18 cellular contexts compared by ENCODE assay signal in genomic region chr12:87120440-87120839, GRCh38.
DNase-seq lines count a peak whose midpoint lies in the region; ATAC-seq and TF ChIP-seq lines count a peak whose summit lies in the region.
"Had no signal": no experiment of that assay in that cellular context is flagged by ENCODE, and none has a peak within 500 bp of the region (broad histone marks: within the 10 kb centered on the region; RNA-seq: fewer than 3 reads in every experiment).

No MANE protein-coding gene starts in this region.

- H4K8ac ChIP-seq in IMR-90 (ENCODE audit: low read depth in 2 of 2, low read length in 2 of 2), result no peak overlapping the region

- dilution Hi-C loops in IMR-90 (cut with HindIII; ENCODE audit: low sequenced_read_pairs, unreplicated experiment), result no loop called here

- H3K4me1 Mint-ChIP-seq in GM23338, result peaks cover 12% of the 10 kb centered on the region; the same call in 2 of the 3 replicates
- H3K4me1 Mint-ChIP-seq: activated CD4-positive, alpha-beta T cell treated with anti-CD3 and anti-CD28 coated beads, Interleukin-2, amount 10 ng/mL, durations not matched to agents 7 days and 5 days had no signal

- no TSS peak for BruUV-seq in IMR-90 (replicated peaks; lab: Mats Ljungman, UMichigan)
- BruUV-seq in PC-3 (replicated peaks; lab: Mats Ljungman, UMichigan), result no TSS peak

- H4K91ac ChIP-seq in IMR-90 (ENCODE audit: insufficient read depth, low read depth, low read length), result no peak overlapping the region

- H3K9me3 Mint-ChIP-seq in GM23338, result peaks cover 15% of the 10 kb centered on the region

- no peak overlapping the region for H2BK20ac ChIP-seq in IMR-90 (ENCODE audit: low read depth, low read length)

- intact Hi-C loops in IMR-90 (cut with micrococcal nuclease), result no loop called here
- intact Hi-C loops in PC-3 (cut with micrococcal nuclease), result no loop called here
- intact Hi-C loops in right cardiac atrium (cut with DNase I), result no loop called here

- H3K9ac ChIP-seq in IMR-90 (ENCODE audit: low read depth, low read length) (no peak overlapping the region), PC-3 (ENCODE audit: low read length) (no peak overlapping the region)
- H3K9ac ChIP-seq: KMS-11 had no signal

- H3K36me3 ChIP-seq in IMR-90 (ENCODE audit: control insufficient read depth, insufficient read depth, low read length), result no peaks in the 10 kb centered on the region
- no peaks in the 10 kb centered on the region for H3K36me3 ChIP-seq in PC-3 (ENCODE audit: low read depth, low read length)
- no peaks in the 10 kb centered on the region; the same call in 1 of the 2 replicates for H3K36me3 ChIP-seq in GM23338 (ENCODE audit: insufficient read depth)
- no peaks in the 10 kb centered on the region for H3K36me3 ChIP-seq in Peyer's patch
- H3K36me3 ChIP-seq: esophagus muscularis mucosa had no signal

- H3K4me2 ChIP-seq in IMR-90 (ENCODE audit: low read depth, low read length), result no peak overlapping the region
- no peak overlapping the region for H3K4me2 ChIP-seq in PC-3 (ENCODE audit: low read length)
- H3K4me2 ChIP-seq in GM23338, result no peak overlapping the region
- H3K4me2 ChIP-seq: KMS-11 had no signal

- no peak overlapping the region for H3K18ac ChIP-seq in IMR-90 (ENCODE audit: low read depth, low read length)

- 0 out of 2 replicates have a peak, but pooled peaks cover 2% of the 10 kb centered on the region for H3K9me3 ChIP-seq in IMR-90 (ENCODE audit: control insufficient read depth, insufficient read depth, low read length)
- 0 out of 2 replicates have a peak, but pooled peaks cover 4% of the 10 kb centered on the region for H3K9me3 ChIP-seq in PC-3 (ENCODE audit: low read length)
- no peaks in the 10 kb centered on the region for H3K9me3 ChIP-seq in right cardiac atrium (ENCODE audit: control insufficient read depth, low read length)
- H3K9me3 ChIP-seq in Peyer's patch, result no peaks in the 10 kb centered on the region
- H3K9me3 ChIP-seq: esophagus muscularis mucosa had no signal

- WGBS in IMR-90 (ENCODE audit: extremely low coverage in 2 of 2, insufficient read length in 1 of 2), 2 experiments, result no CpG with 5 or more reads among the region's 3 CpGs
- WGBS in right cardiac atrium, result 48% methylated on average over 3 of the region's 3 CpGs

- CTCF ChIA-PET in IMR-90 (lab: Yijun Ruan, JAX) (no interaction called here), PC-3 (lab: Charles Lee) (no interaction called here)

- H2BK5ac ChIP-seq in IMR-90 (ENCODE audit: low read depth, low read length, poor library complexity, severe bottlenecking), result no peak overlapping the region

- peaks cover 18% of the 10 kb centered on the region; the same call in 2 of the 3 replicates for H3K36me3 Mint-ChIP-seq in GM23338 (ENCODE audit: low read depth)

- H3K79me1 ChIP-seq in IMR-90 (ENCODE audit: low read depth in 1 of 2, low read length in 2 of 2), result no peaks in the 10 kb centered on the region

- H3K27ac ChIP-seq in IMR-90 (ENCODE audit: insufficient read depth, low read length) (no peak overlapping the region), PC-3 (ENCODE audit: low read length) (no peak overlapping the region), right cardiac atrium (ENCODE audit: low read length) (no peak overlapping the region), GM23338 (ENCODE audit: low read depth) (no peak overlapping the region), Peyer's patch (no peak overlapping the region)
- H3K27ac ChIP-seq: C4-2B, esophagus muscularis mucosa, KMS-11 had no signal

- no peak for TF ChIP-seq RAD21 in IMR-90 (IDR thresholded peaks at IDR 0.05; ENCODE audit: low read length)

- DNase-seq in SIG-M5 treated with dmso at 0.1 percent for 504 hours (lab: John Stamatoyannopoulos, UW; ENCODE audit: unreplicated experiment), result peak; percentile 50
- DNase-seq in SIG-M5 (lab: John Stamatoyannopoulos, UW), result no peak
- DNase-seq in IMR-90, result peak; percentile 2
- peak; percentile 84 for DNase-seq in PC-3
- DNase-seq in right cardiac atrium, result no peak
- no peak for DNase-seq in GM23338 (ENCODE audit: low spot score)
- DNase-seq in epidermal melanocyte (ENCODE audit: insufficient read length, low spot score), result no peak
- no peak for DNase-seq in Peyer's patch
- DNase-seq: ACHN; activated CD4-positive, alpha-beta T cell treated with anti-CD3 and anti-CD28 coated beads, Interleukin-2, amount 10 ng/mL, durations not matched to agents 7 days and 5 days; activated CD8-positive, alpha-beta memory T cell treated with anti-CD3 and anti-CD28 coated beads, Interleukin-2, amount 50 U/mL, for 48 hours; activated effector memory CD4-positive, alpha-beta T cell treated with Interleukin-2 at 50 U/mL for 16 hours; NCI-H1092; NCI-H2171 treated with DMSO at 0.1 percent for 48 hours; SHP77 had no signal

- H3K4ac ChIP-seq in IMR-90 (ENCODE audit: low read depth, low read length), result no peak overlapping the region

- H3K9me2 ChIP-seq in PC-3 (replicated peaks; ENCODE audit: low read length) (no peaks in the 10 kb centered on the region), GM23338 (ENCODE audit: insufficient read depth) (no peaks in the 10 kb centered on the region; the same call in 1 of the 2 replicates)

- no peak overlapping the region for H2AFZ ChIP-seq in IMR-90 (replicated peaks; ENCODE audit: low read length, poor library complexity)
- H2AFZ ChIP-seq in PC-3 (ENCODE audit: low read length), result no peak overlapping the region
- no peak overlapping the region for H2AFZ ChIP-seq in GM23338

- in situ Hi-C loops in IMR-90 (cut with MboI; ENCODE audit: low sequenced_read_pairs), result no loop called here

- H3K23ac ChIP-seq in IMR-90 (ENCODE audit: low read depth, low read length), result no peak overlapping the region

- TF ChIP-seq CTCF in IMR-90 (conservative IDR thresholded peaks at IDR 0.05; ENCODE audit: low read depth, low read length) (no peak), PC-3 (conservative IDR thresholded peaks at IDR 0.05; ENCODE audit: low read depth, low read length) (no peak), GM23338 (conservative IDR thresholded peaks at IDR 0.05; ENCODE audit: low read depth in 2 of 2) (no peak), Peyer's patch (IDR thresholded peaks at IDR 0.05) (no peak)

- H2BK120ac ChIP-seq in IMR-90 (ENCODE audit: low read depth, low read length), result no peak overlapping the region

- no peak overlapping the region for H3K14ac ChIP-seq in IMR-90 (replicated peaks; ENCODE audit: low read depth, low read length)

- H4K5ac ChIP-seq in IMR-90 (ENCODE audit: low read depth, low read length), result no peak overlapping the region

- H2AK9ac ChIP-seq in IMR-90 (replicated peaks; ENCODE audit: low read depth, low read length, poor library complexity), result no peak overlapping the region

- no peak overlapping the region for H3K4me3 ChIP-seq in IMR-90 (ENCODE audit: insufficient read depth, low read depth, low read length)
- no peak overlapping the region for H3K4me3 ChIP-seq in PC-3 (ENCODE audit: low read length)
- no peak overlapping the region for H3K4me3 ChIP-seq in right cardiac atrium (ENCODE audit: low read length)
- no peak overlapping the region for H3K4me3 ChIP-seq in GM23338
- no peak overlapping the region for H3K4me3 ChIP-seq in Peyer's patch
- H3K4me3 ChIP-seq: esophagus muscularis mucosa had no signal

- H3K27ac Mint-ChIP-seq in GM23338, result no peak overlapping the region
- H3K27ac Mint-ChIP-seq: activated CD4-positive, alpha-beta T cell treated with anti-CD3 and anti-CD28 coated beads, Interleukin-2, amount 10 ng/mL, durations not matched to agents 7 days and 5 days had no signal

- TF ChIP-seq POLR2A in IMR-90 (IDR thresholded peaks at IDR 0.05; ENCODE audit: low read depth, low read length) (no peak), Peyer's patch (IDR thresholded peaks at IDR 0.05) (no peak)

- no peak overlapping the region for H3K4me3 Mint-ChIP-seq in GM23338
- H3K4me3 Mint-ChIP-seq: activated CD4-positive, alpha-beta T cell treated with anti-CD3 and anti-CD28 coated beads, Interleukin-2, amount 10 ng/mL, durations not matched to agents 7 days and 5 days had no signal

- H3K27me3 ChIP-seq in IMR-90 (ENCODE audit: control insufficient read depth, insufficient read depth, low read length) (no peaks in the 10 kb centered on the region), PC-3 (ENCODE audit: low read length) (no peaks in the 10 kb centered on the region), right cardiac atrium (ENCODE audit: control insufficient read depth, insufficient read depth) (no peaks in the 10 kb centered on the region), GM23338 (ENCODE audit: insufficient read depth) (no peaks in the 10 kb centered on the region), Peyer's patch (no peaks in the 10 kb centered on the region)
- H3K27me3 ChIP-seq: esophagus muscularis mucosa had no signal

- no peak overlapping the region for H2AK5ac ChIP-seq in IMR-90 (ENCODE audit: low read depth, low read length)

- H2BK15ac ChIP-seq in IMR-90 (ENCODE audit: low read depth, low read length), result no peak overlapping the region

- H3K27me3 Mint-ChIP-seq in GM23338 (ENCODE audit: insufficient read depth, low read depth, poor library complexity), result no peaks in the 10 kb centered on the region
- H3K27me3 Mint-ChIP-seq: activated CD4-positive, alpha-beta T cell treated with anti-CD3 and anti-CD28 coated beads, Interleukin-2, amount 10 ng/mL, durations not matched to agents 7 days and 5 days had no signal

- H3K4me1 ChIP-seq in IMR-90 (ENCODE audit: control insufficient read depth, insufficient read depth, low read length) (no peaks in the 10 kb centered on the region), PC-3 (ENCODE audit: insufficient read depth, low read length) (peaks cover 16% of the 10 kb centered on the region), right cardiac atrium (ENCODE audit: control insufficient read depth, insufficient read depth, low read length) (no peaks in the 10 kb centered on the region), GM23338 (ENCODE audit: insufficient read depth) (peaks cover 7% of the 10 kb centered on the region; the same call in 1 of the 2 replicates), Peyer's patch (no peaks in the 10 kb centered on the region)
- H3K4me1 ChIP-seq: esophagus muscularis mucosa had no signal

- H3K56ac ChIP-seq in IMR-90 (ENCODE audit: extremely low read depth, insufficient read depth, low read length), result no peak overlapping the region

- H4K20me1 ChIP-seq in IMR-90 (ENCODE audit: insufficient read depth, low read length) (no peaks in the 10 kb centered on the region), PC-3 (ENCODE audit: low read length) (no peaks in the 10 kb centered on the region), GM23338 (replicated peaks; ENCODE audit: insufficient read depth) (no peaks in the 10 kb centered on the region)

- H3K9me1 ChIP-seq in IMR-90 (ENCODE audit: insufficient read depth, low read length), result no peaks in the 10 kb centered on the region

- H3F3A ChIP-seq in PC-3 (ENCODE audit: low read length, unreplicated experiment) (no peaks in the 10 kb centered on the region), GM23338 (replicated peaks; ENCODE audit: low read depth) (no peaks in the 10 kb centered on the region)

- no peaks in the 10 kb centered on the region for H3K79me2 ChIP-seq in PC-3 (ENCODE audit: low read length)
- H3K79me2 ChIP-seq in GM23338 (replicated peaks; ENCODE audit: insufficient read depth), result no peaks in the 10 kb centered on the region

- POLR2A ChIA-PET in IMR-90 (lab: Charles Lee; ENCODE audit: unreplicated experiment), result no interaction called here
- POLR2A ChIA-PET in PC-3 (lab: Charles Lee; ENCODE audit: unreplicated experiment), result interaction anchor here (0.6 kb wide), 1 partner anchor 843 kb away, joined by 8 read pairs; no protein-coding TSS in a partner anchor

- ATAC-seq in IMR-90 (ENCODE audit: low read depth) (no peak), PC-3 (no peak), right cardiac atrium (peak; percentile 43 to 72), GM23338 (no peak)

Comparison
In these comparisons a context has a peak if more than half of its experiments do, and no peak if none do; other contexts are left out.
1. DNase-seq: peak in SIG-M5 treated with dmso at 0.1 percent for 504 hours (single experiment), IMR-90 (single experiment) and PC-3 (single experiment); none in SIG-M5 (single experiment), right cardiac atrium (0 of 3), GM23338 (single experiment), epidermal melanocyte (single experiment) and Peyer's patch (0 of 3).
2. ATAC-seq: peak in right cardiac atrium (2 of 2); none in IMR-90 (single experiment), PC-3 (single experiment) and GM23338 (single experiment).